29 cellular contexts compared by ENCODE assay signal in genomic region chr12:44526655-44527199, GRCh38.
DNase-seq lines count a peak whose midpoint lies in the region; ATAC-seq, FAIRE-seq and TF ChIP-seq lines count a peak whose summit lies in the region.
"Had no signal": no experiment of that assay in that cellular context is flagged by ENCODE, and none has a peak within 500 bp of the region (broad histone marks: within the 10 kb centered on the region; RNA-seq: fewer than 3 reads in every experiment).

No MANE protein-coding gene starts in this region.

- no peak overlapping the region for H3K27ac ChIP-seq in HepG2 (ENCODE audit: extremely low read length, insufficient read depth, low read length)
- H3K27ac ChIP-seq in right lobe of liver: no peak overlapping the region
- H3K27ac ChIP-seq in left lung: no peak overlapping the region
- H3K27ac ChIP-seq: left ventricle myocardium inferior, SJCRH30 had no signal

- no peak overlapping the region for H3K4me3 Mint-ChIP-seq in activated CD4-positive, alpha-beta memory T cell treated with anti-CD3 and anti-CD28 coated beads, Interleukin-2, amount 10 ng/mL, durations not matched to agents 7 days and 5 days
- H3K4me3 Mint-ChIP-seq: activated CD4-positive, alpha-beta T cell treated with anti-CD3 and anti-CD28 coated beads, Interleukin-2, amount 10 ng/mL, durations not matched to agents 24 days and 14 days; CD4-positive, CD25-positive, alpha-beta regulatory T cell; mesothelial cell of epicardium; stimulated activated effector memory CD8-positive, alpha-beta T cell treated with anti-CD3 and anti-CD28 coated beads, Interleukin-12 subunit alpha, Interleukin-12 subunit beta, amount 100 ng/mL, for 72 hours had no signal

- no peaks in the 10 kb centered on the region for H3K27me3 ChIP-seq in HepG2 (ENCODE audit: control insufficient read depth in 1 of 2, insufficient read depth in 2 of 2, low read length in 2 of 2)
- no peaks in the 10 kb centered on the region for H3K27me3 ChIP-seq in right lobe of liver
- H3K27me3 ChIP-seq in left lung: no peaks in the 10 kb centered on the region
- H3K27me3 ChIP-seq: SJCRH30 had no signal

- DNase-seq in HepG2 (ENCODE audit: low spot score) (no peak), right lobe of liver (no peak), astrocyte of the cerebellum (ENCODE audit: low read depth) (no peak), left lung (no peak), GM12892 (ENCODE audit: insufficient read length) (no peak)
- DNase-seq in activated CD4-positive, alpha-beta memory T cell treated with anti-CD3 and anti-CD28 coated beads, Interleukin-2, amount 10 ng/mL, durations not matched to agents 7 days and 5 days: no peak
- DNase-seq: activated CD4-positive, alpha-beta T cell treated with anti-CD3 and anti-CD28 coated beads, Interleukin-2, amount 10 ng/mL, durations not matched to agents 24 days and 14 days; activated effector memory CD4-positive, alpha-beta T cell treated with Interleukin-2 at 50 U/mL for 16 hours; anterior cingulate cortex; CD4-positive, CD25-positive, alpha-beta regulatory T cell; DND-41; IMR-90; islet precursor cell; left ventricle myocardium inferior; NCI-H1048; NCI-H1694; nucleus accumbens; SJCRH30; SW 1271; trophoblast cell had no signal

- H3K9me3 ChIP-seq in HepG2 (ENCODE audit: low read length) (no peaks in the 10 kb centered on the region), right lobe of liver (no peaks in the 10 kb centered on the region), left lung (no peaks in the 10 kb centered on the region)
- H3K9me3 ChIP-seq: HAP-1, left ventricle myocardium inferior, SJCRH30 had no signal

- H3K4me1 ChIP-seq in HepG2 (ENCODE audit: insufficient read depth, low read length) (peaks cover 15% of the 10 kb centered on the region), right lobe of liver (no peaks in the 10 kb centered on the region), left lung (no peaks in the 10 kb centered on the region)
- H3K4me1 ChIP-seq: HAP-1, left ventricle myocardium inferior, SJCRH30 had no signal

- TF ChIP-seq CTCF in HepG2 (CRISPR knock-in tag; IDR thresholded peaks at IDR 0.05): no peak
- no peak for TF ChIP-seq CTCF in right lobe of liver (IDR thresholded peaks at IDR 0.05)
- TF ChIP-seq CTCF in astrocyte of the cerebellum (IDR thresholded peaks at IDR 0.05; ENCODE audit: low read depth, low read length, missing control alignments): peak; percentile 12
- TF ChIP-seq CTCF in left lung (IDR thresholded peaks at IDR 0.05): no peak

- no peaks in the 10 kb centered on the region for H3K4me1 Mint-ChIP-seq in activated CD4-positive, alpha-beta memory T cell treated with anti-CD3 and anti-CD28 coated beads, Interleukin-2, amount 10 ng/mL, durations not matched to agents 7 days and 5 days
- H3K4me1 Mint-ChIP-seq: activated CD4-positive, alpha-beta T cell treated with anti-CD3 and anti-CD28 coated beads, Interleukin-2, amount 10 ng/mL, durations not matched to agents 24 days and 14 days; CD4-positive, CD25-positive, alpha-beta regulatory T cell; stimulated activated effector memory CD8-positive, alpha-beta T cell treated with anti-CD3 and anti-CD28 coated beads, Interleukin-12 subunit alpha, Interleukin-12 subunit beta, amount 100 ng/mL, for 72 hours had no signal

- FAIRE-seq in HepG2 (lab: Jason Lieb, UNC) (no peak), GM12892 (lab: Jason Lieb, UNC) (no peak)
- FAIRE-seq: bronchial epithelial cell, D721Med had no signal

- ATAC-seq in HepG2: peak; percentile 70
- ATAC-seq in right lobe of liver: no peak
- ATAC-seq in left lung: peak; percentile 84
- no peak for ATAC-seq in HG03139 (IDR thresholded peaks at IDR 0.05; ENCODE audit: unreplicated experiment)
- ATAC-seq in HG03045 (IDR thresholded peaks at IDR 0.05; ENCODE audit: unreplicated experiment): no peak
- ATAC-seq: activated naive CD4-positive, alpha-beta T cell treated with anti-CD3 and anti-CD28 coated beads, Interleukin-2, amount 50 U/mL, for 72 hours; GM12878; stimulated activated effector memory CD8-positive, alpha-beta T cell treated with anti-CD3 and anti-CD28 coated beads, Interleukin-12 subunit alpha, Interleukin-12 subunit beta, amount 100 ng/mL, for 72 hours had no signal

- no peak overlapping the region for H3K4me2 ChIP-seq in HepG2 (ENCODE audit: low read depth, low read length)

- no TSS peak for BruUV-seq in HepG2 (replicated peaks; lab: Mats Ljungman, UMichigan)

- WGBS in HepG2 (ENCODE audit: low lambda C conversion rate): 51% methylated on average over 9 of the region's 9 CpGs
- WGBS in right lobe of liver (ENCODE audit: insufficient coverage, low coverage, low lambda C conversion rate, missing lambda C conversion rate): 78% methylated on average over 9 of the region's 9 CpGs

- no peak overlapping the region for H2AFZ ChIP-seq in HepG2 (ENCODE audit: low read length)

- no peaks in the 10 kb centered on the region for H3K36me3 ChIP-seq in HepG2 (replicated peaks in 1 of 2; ENCODE audit: control insufficient read depth in 1 of 2, insufficient read depth in 2 of 2, low read length in 2 of 2)
- no peaks in the 10 kb centered on the region for H3K36me3 ChIP-seq in right lobe of liver
- no peaks in the 10 kb centered on the region for H3K36me3 ChIP-seq in left lung
- H3K36me3 ChIP-seq: HAP-1, left ventricle myocardium inferior, SJCRH30 had no signal

- POLR2A ChIA-PET in HepG2 (lab: Yijun Ruan, JAX): no interaction called here
- POLR2A ChIA-PET in activated CD4-positive, alpha-beta memory T cell treated with anti-CD3 and anti-CD28 coated beads, Interleukin-2, amount 10 ng/mL, durations not matched to agents 7 days and 5 days (lab: Charles Lee): no interaction called here

- no peak overlapping the region for H3K27ac Mint-ChIP-seq in activated CD4-positive, alpha-beta memory T cell treated with anti-CD3 and anti-CD28 coated beads, Interleukin-2, amount 10 ng/mL, durations not matched to agents 7 days and 5 days
- H3K27ac Mint-ChIP-seq: activated CD4-positive, alpha-beta T cell treated with anti-CD3 and anti-CD28 coated beads, Interleukin-2, amount 10 ng/mL, durations not matched to agents 24 days and 14 days; activated naive CD4-positive, alpha-beta T cell treated with anti-CD3 and anti-CD28 coated beads, Interleukin-2, amount 50 U/mL, for 72 hours; CD4-positive, CD25-positive, alpha-beta regulatory T cell; mesothelial cell of epicardium; stimulated activated effector memory CD8-positive, alpha-beta T cell treated with anti-CD3 and anti-CD28 coated beads, Interleukin-12 subunit alpha, Interleukin-12 subunit beta, amount 100 ng/mL, for 72 hours had no signal

- H3K79me2 ChIP-seq in HepG2 (ENCODE audit: insufficient read depth, low read length): no peaks in the 10 kb centered on the region

- in situ Hi-C loops in HepG2 (cut with HindIII; ENCODE audit: extremely low pct_ligation_motif_present, low pct_unique_long_range_greater_than_20kb) (no loop called here), astrocyte of the cerebellum (cut with HindIII; ENCODE audit: low sequenced_read_pairs) (no loop called here)

- no peaks in the 10 kb centered on the region for H3K27me3 Mint-ChIP-seq in activated CD4-positive, alpha-beta memory T cell treated with anti-CD3 and anti-CD28 coated beads, Interleukin-2, amount 10 ng/mL, durations not matched to agents 7 days and 5 days
- H3K27me3 Mint-ChIP-seq: activated CD4-positive, alpha-beta T cell treated with anti-CD3 and anti-CD28 coated beads, Interleukin-2, amount 10 ng/mL, durations not matched to agents 24 days and 14 days; CD4-positive, CD25-positive, alpha-beta regulatory T cell had no signal

- TF ChIP-seq EP300 in HepG2 (IDR thresholded peaks at IDR 0.05; ENCODE audit: low read depth in 2 of 2, low read length in 2 of 2) (no peak), HepG2 (CRISPR knock-in tag; IDR thresholded peaks at IDR 0.05; ENCODE audit: borderline replicate concordance) (no peak)

- no peaks in the 10 kb centered on the region for H3K9me3 Mint-ChIP-seq in activated CD4-positive, alpha-beta memory T cell treated with anti-CD3 and anti-CD28 coated beads, Interleukin-2, amount 10 ng/mL, durations not matched to agents 7 days and 5 days
- H3K9me3 Mint-ChIP-seq: activated naive CD4-positive, alpha-beta T cell treated with anti-CD3 and anti-CD28 coated beads, Interleukin-2, amount 50 U/mL, for 72 hours; mesothelial cell of epicardium; stimulated activated effector memory CD8-positive, alpha-beta T cell treated with anti-CD3 and anti-CD28 coated beads, Interleukin-12 subunit alpha, Interleukin-12 subunit beta, amount 100 ng/mL, for 72 hours had no signal

- intact Hi-C loops in HepG2 (cut with micrococcal nuclease; ENCODE audit: unreplicated experiment): loop anchor here (5.0 kb wide), 1 partner anchor 509 kb away; no protein-coding TSS in a partner anchor
- intact Hi-C loops in right lobe of liver (cut with DNase I): no loop called here
- intact Hi-C loops in left lung (cut with DNase I): no loop called here

- TF ChIP-seq RAD21 in HepG2 (CRISPR knock-in tag; IDR thresholded peaks at IDR 0.05): no peak

- no peaks in the 10 kb centered on the region for H3K36me3 Mint-ChIP-seq in activated CD4-positive, alpha-beta memory T cell treated with anti-CD3 and anti-CD28 coated beads, Interleukin-2, amount 10 ng/mL, durations not matched to agents 7 days and 5 days (ENCODE audit: low read depth)
- H3K36me3 Mint-ChIP-seq: activated naive CD4-positive, alpha-beta T cell treated with anti-CD3 and anti-CD28 coated beads, Interleukin-2, amount 50 U/mL, for 72 hours; CD4-positive, CD25-positive, alpha-beta regulatory T cell; mesothelial cell of epicardium; stimulated activated effector memory CD8-positive, alpha-beta T cell treated with anti-CD3 and anti-CD28 coated beads, Interleukin-12 subunit alpha, Interleukin-12 subunit beta, amount 100 ng/mL, for 72 hours had no signal

- no peaks in the 10 kb centered on the region for H4K20me1 ChIP-seq in HepG2 (ENCODE audit: insufficient read depth, low read length)

- no peak for TF ChIP-seq POLR2A in HepG2 (IDR thresholded peaks at IDR 0.05; ENCODE audit: insufficient read depth in 1 of 2, low read depth in 2 of 2, low read length in 2 of 2)
- no peak for TF ChIP-seq POLR2A in right lobe of liver (IDR thresholded peaks at IDR 0.05)
- no peak for TF ChIP-seq POLR2A in GM12892 (IDR thresholded peaks at IDR 0.05; ENCODE audit: low read depth, low read length)

- CTCF ChIA-PET in HepG2 (lab: Yijun Ruan, JAX; ENCODE audit: low intra/inter-chr PET ratio, low total read pairs): no interaction called here
- CTCF ChIA-PET in activated CD4-positive, alpha-beta memory T cell treated with anti-CD3 and anti-CD28 coated beads, Interleukin-2, amount 10 ng/mL, durations not matched to agents 7 days and 5 days (lab: Charles Lee): no interaction called here

- H3K9ac ChIP-seq in HepG2 (ENCODE audit: insufficient read depth, low read depth, low read length): no peak overlapping the region

- H3K4me3 ChIP-seq in HepG2 (replicated peaks in 1 of 3; ENCODE audit: insufficient read depth in 1 of 3, low read depth in 2 of 3, low read length in 3 of 3) (no peak overlapping the region), right lobe of liver (no peak overlapping the region), astrocyte of the cerebellum (ENCODE audit: low read depth, low read length) (no peak overlapping the region), left lung (no peak overlapping the region)
- H3K4me3 ChIP-seq: GM12878, HAP-1, left ventricle myocardium inferior, SJCRH30 had no signal

TF ChIP-seq in HepG2, 621 proteins besides CTCF, POLR2A, EP300 and RAD21 (continues in another document):
- no peak for TF ChIP-seq NCOA5 (CRISPR knock-in tag; IDR thresholded peaks at IDR 0.05)

Comparison
In these comparisons a context has a peak if more than half of its experiments do, and no peak if none do; other contexts are left out.
1. ATAC-seq: peak in HepG2 (single experiment) and left lung (single experiment); none in right lobe of liver (0 of 4), HG03139 (single experiment) and HG03045 (single experiment).